Comparison of ENCODE assay signal across 16 cellular contexts in genomic region chr7:136293272-136293671, GRCh38.
DNase-seq lines count a peak whose midpoint lies in the region; ATAC-seq, FAIRE-seq and TF ChIP-seq lines count a peak whose summit lies in the region.
"Had no signal": no experiment of that assay in that cellular context is flagged by ENCODE, and none has a peak within 500 bp of the region (broad histone marks: within the 10 kb centered on the region; RNA-seq: fewer than 3 reads in every experiment).

No MANE protein-coding gene starts in this region.

- intact Hi-C loops in K562 (cut with micrococcal nuclease): no loop called here

- 5% methylated on average over 6 of the region's 6 CpGs for WGBS in K562 (ENCODE audit: insufficient coverage, low coverage, missing lambda C conversion rate)

- H3K36me3 Mint-ChIP-seq in immature natural killer cell: no peaks in the 10 kb centered on the region
- H3K36me3 Mint-ChIP-seq: naive B cell had no signal

- in situ Hi-C loops in K562 (cut with MboI): no loop called here

- FAIRE-seq in K562 (lab: Jason Lieb, UNC): no peak
- FAIRE-seq: urothelium cell line had no signal

- no TSS peak for BruUV-seq in K562 (replicated peaks; lab: Mats Ljungman, UMichigan)

- H3K9me1 ChIP-seq in K562 (ENCODE audit: control insufficient read depth, insufficient read depth, low read length): no peaks in the 10 kb centered on the region

- no peak for TF ChIP-seq POLR2A in K562 (conservative IDR thresholded peaks at IDR 0.05)

- no peaks in the 10 kb centered on the region for H3K4me1 ChIP-seq in K562 (replicated peaks in 1 of 2; ENCODE audit: control insufficient read depth in 2 of 2, insufficient read depth in 2 of 2, low read length in 2 of 2)
- H3K4me1 ChIP-seq: SJSA1 had no signal

- H3K9me3 Mint-ChIP-seq in immature natural killer cell: peaks cover 2 to 40% (median 5%) of the 10 kb centered on the region in 6 donors

- peaks cover 0 to 3% (median 0%) of the 10 kb centered on the region in 3 donors for H3K27me3 Mint-ChIP-seq in immature natural killer cell (ENCODE audit: low read depth in 3 of 3)

- no peaks in the 10 kb centered on the region for H3K36me3 ChIP-seq in K562 (ENCODE audit: control insufficient read depth, insufficient read depth, low read length)
- H3K36me3 ChIP-seq: SJSA1 had no signal

- ATAC-seq in GM19043 (IDR thresholded peaks at IDR 0.05; ENCODE audit: low read depth, unreplicated experiment) (peak; percentile 77), HG02763 (IDR thresholded peaks at IDR 0.05; ENCODE audit: unreplicated experiment) (peak; percentile 93), HG03520 (IDR thresholded peaks at IDR 0.05; ENCODE audit: unreplicated experiment) (peak; percentile 98), K562 (peak; percentile 53)
- ATAC-seq: HCT116 had no signal

- H3K4me1 Mint-ChIP-seq in immature natural killer cell: no peaks in the 10 kb centered on the region
- H3K4me1 Mint-ChIP-seq: CD8-positive, alpha-beta memory T cell had no signal

- no peak overlapping the region for H3K4me2 ChIP-seq in K562 (ENCODE audit: insufficient read depth, low read length)

- H3K4me3 Mint-ChIP-seq in immature natural killer cell: no peak overlapping the region
- H3K4me3 Mint-ChIP-seq: CD8-positive, alpha-beta memory T cell; naive B cell had no signal

- H3K27me3 ChIP-seq in K562 (ENCODE audit: control insufficient read depth in 2 of 2, insufficient read depth in 2 of 2, low read length in 2 of 2): no peaks in the 10 kb centered on the region
- H3K27me3 ChIP-seq: SJSA1 had no signal

- H3K27ac Mint-ChIP-seq in immature natural killer cell: no peak overlapping the region
- H3K27ac Mint-ChIP-seq: CD8-positive, alpha-beta memory T cell; naive B cell had no signal

- no peak overlapping the region for H3K27ac ChIP-seq in K562 (ENCODE audit: extremely low read depth, low read depth, low read length)
- H3K27ac ChIP-seq: SJSA1 had no signal

- no peak for TF ChIP-seq EP300 in K562 (IDR thresholded peaks at IDR 0.05; ENCODE audit: low read length)

- POLR2A ChIA-PET in K562 (lab: Yijun Ruan, JAX): interaction anchor here (0.6 to 0.8 kb wide), 2 partner anchors 71 to 581 kb away, joined by 3 read pairs; no protein-coding TSS in a partner anchor
- POLR2A ChIA-PET in GM10248 (lab: Yijun Ruan, JAX): no interaction called here

- CTCF ChIA-PET in K562 (lab: Yijun Ruan, JAX; ENCODE audit: low intra/inter-chr PET ratio): no interaction called here
- CTCF ChIA-PET in GM10248 (lab: Yijun Ruan, JAX): interaction anchor here (1.0 kb wide), 1 partner anchor 10 kb away, joined by 3 read pairs; no protein-coding TSS in a partner anchor

- no peaks in the 10 kb centered on the region for H3K79me2 ChIP-seq in K562 (ENCODE audit: control insufficient read depth, insufficient read depth, low read length)

- no peaks in the 10 kb centered on the region for H4K20me1 ChIP-seq in K562 (replicated peaks; ENCODE audit: control insufficient read depth, insufficient read depth, low read length)

- H3K9ac ChIP-seq in K562 (ENCODE audit: insufficient read depth in 1 of 2, low read depth in 2 of 2, low read length in 2 of 2): no peak overlapping the region

- no peak for TF ChIP-seq CTCF in K562 (IDR thresholded peaks at IDR 0.05 in 2 of 3, conservative IDR thresholded peaks at IDR 0.05 in 1 of 3; ENCODE audit: insufficient read depth in 2 of 3, low read depth in 1 of 3, low read length in 3 of 3)
- no peak for TF ChIP-seq CTCF in GM10248 (IDR thresholded peaks at IDR 0.05; ENCODE audit: control extremely low read depth, extremely low read depth, low read depth, missing control alignments)
- TF ChIP-seq CTCF in foreskin fibroblast (IDR thresholded peaks at IDR 0.05; ENCODE audit: low read depth, low read length): no peak

- no peak overlapping the region for H3K4me3 ChIP-seq in K562
- H3K4me3 ChIP-seq in foreskin fibroblast (ENCODE audit: low read depth in 1 of 2, low read length in 2 of 2): no peak overlapping the region
- H3K4me3 ChIP-seq: SJSA1 had no signal

- DNase-seq in K562 (ENCODE audit: extremely low read depth in 1 of 4, low spot score in 3 of 4) (no peak), NCI-H1105 (lab: John Stamatoyannopoulos, UW) (no peak), GM10248 (ENCODE audit: extremely low spot score) (no peak), foreskin fibroblast (no peak), immature natural killer cell (no peak)
- DNase-seq: activated CD4-positive, alpha-beta T cell treated with anti-CD3 and anti-CD28 coated beads for 48 hours; activated naive CD4-positive, alpha-beta T cell treated with Interleukin-2 at 50 U/mL for 16 hours; CD8-positive, alpha-beta memory T cell; naive B cell; NCI-H2227 treated with DMSO at 0.1 percent for 48 hours had no signal

- no peak overlapping the region for H2AFZ ChIP-seq in K562 (ENCODE audit: low read depth, low read length)

- no peaks in the 10 kb centered on the region for H3K9me3 ChIP-seq in K562 (replicated peaks; ENCODE audit: control insufficient read depth, insufficient read depth, low read depth, low read length)
- H3K9me3 ChIP-seq: SJSA1 had no signal

- TF ChIP-seq RAD21 in K562 (CRISPR knock-in tag; conservative IDR thresholded peaks at IDR 0.05 in 1 of 2, IDR thresholded peaks at IDR 0.05 in 1 of 2): no peak

TF ChIP-seq in K562, 482 proteins besides CTCF, POLR2A, EP300 and RAD21 (continues in another document):
- TF ChIP-seq LARP7 (IDR thresholded peaks at IDR 0.05) (no peak), TAF1 (IDR thresholded peaks at IDR 0.05; ENCODE audit: control insufficient read depth, extremely low read depth, insufficient read depth, low read length, severe bottlenecking) (no peak), MIER1 (IDR thresholded peaks at IDR 0.05; ENCODE audit: low read depth) (no peak), SMARCC2 (IDR thresholded peaks at IDR 0.05; ENCODE audit: low read depth) (no peak), ZNF668 (CRISPR knock-in tag; IDR thresholded peaks at IDR 0.05) (no peak), RBM15 (IDR thresholded peaks at IDR 0.05; ENCODE audit: insufficient read depth, low read length) (no peak), NFRKB (IDR thresholded peaks at IDR 0.05; ENCODE audit: low read depth) (no peak), MNT (conservative IDR thresholded peaks at IDR 0.05) (no peak)
